In the genomic region with DNA sequence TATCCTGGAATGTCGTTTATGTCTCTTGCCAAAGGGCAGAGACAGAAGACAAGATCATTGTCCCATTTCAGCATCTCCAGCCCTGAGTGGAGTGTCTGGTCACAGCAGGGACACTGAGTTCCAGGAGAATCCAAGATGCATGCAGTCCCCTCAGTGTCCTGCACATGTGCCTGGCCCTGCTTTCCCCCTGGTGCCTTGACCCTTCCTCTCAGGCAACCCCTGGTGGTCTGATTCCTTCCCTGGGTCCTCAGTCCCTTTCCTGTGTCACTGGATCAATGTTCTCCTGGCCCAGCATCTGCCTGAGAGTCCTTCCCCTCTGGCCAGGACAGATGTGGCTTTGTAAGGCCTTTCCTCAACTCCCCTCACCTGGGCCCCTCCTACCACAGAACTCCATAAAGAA, we compare ENCODE assay signal across 24 cellular contexts. TPM values are rescaled to one million over a fixed set of nuclear protein-coding genes. Genes with fewer than 3 reads are reported as not detected.
"Had no signal": no experiment of that assay in that cellular context is flagged by ENCODE, and none has a peak within 500 bp of the region (broad histone marks: within the 10 kb centered on the region; RNA-seq: fewer than 3 reads in every experiment).

No MANE protein-coding gene starts in this region.

- H3K4me2 ChIP-seq: SK-N-SH had no signal

- H3K4me3 ChIP-seq: MG63 had no signal

- DNase-seq: IMR-90, Karpas-422, KG1, MG63, NCI-H1092, NCI-H1105 treated with DMSO at 0.1 percent for 48 hours, NCI-H1417 treated with DMSO at 0.1 percent for 48 hours, NCI-H146, NCI-H1694 treated with DMSO at 0.1 percent for 48 hours, NCI-H1930, NCI-H2081, NCI-H2107, NCI-H2227 treated with DMSO at 0.1 percent for 48 hours, NCI-H446, NCI-H510A, NCI-H524 treated with DMSO at 0.1 percent for 48 hours, NCI-H69, NCI-H774, RPMI8226, SHP77, SK-N-SH had no signal

- H3K36me3 ChIP-seq: MG63 had no signal

- H3K27me3 ChIP-seq: MG63 had no signal

- H3K9me3 ChIP-seq: SK-N-SH had no signal

- H3K9ac ChIP-seq: SK-N-SH had no signal

- ATAC-seq: HepG2 had no signal

RNA-seq across cellular contexts. Expression of a gene that starts 9.0 kb away (rescaled TPM):
- total RNA-seq: HepG2, HT1080, IMR-90 had no signal
- polyA plus RNA-seq: IMR-90, SK-N-SH had no signal

RNA-seq across cellular contexts. Expression of a gene that starts 41.9 kb away (rescaled TPM):
- total RNA-seq: HepG2, HT1080, IMR-90, SK-MEL-5 had no signal
- polyA plus RNA-seq: HepG2, IMR-90, SK-N-SH had no signal
